23 cellular contexts compared by ENCODE assay signal in genomic region chr11:86495341-86495740, GRCh38.
A peak's percentile ranks its signal among the peaks of the same experiment; 100 is the strongest.
DNase-seq lines count a peak whose midpoint lies in the region; ATAC-seq and TF ChIP-seq lines count a peak whose summit lies in the region.
"Had no signal": no experiment of that assay in that cellular context is flagged by ENCODE, and none has a peak within 500 bp of the region (broad histone marks: within the 10 kb centered on the region; RNA-seq: fewer than 3 reads in every experiment).

No MANE protein-coding gene starts in this region.

- TF ChIP-seq CTCF in osteocyte (IDR thresholded peaks at IDR 0.05), result no peak

- H3K27ac Mint-ChIP-seq in osteocyte (ENCODE audit: unreplicated experiment), result peak overlapping the region; percentile 48
- H3K27ac Mint-ChIP-seq: CD8-positive, alpha-beta memory T cell; H9 had no signal

- no peaks in the 10 kb centered on the region for H3K9me3 Mint-ChIP-seq in osteocyte (ENCODE audit: unreplicated experiment)
- H3K9me3 Mint-ChIP-seq: CD14-positive monocyte, GM23338, H9 had no signal

- H3K4me3 Mint-ChIP-seq in osteocyte (ENCODE audit: unreplicated experiment), result no peak overlapping the region
- H3K4me3 Mint-ChIP-seq: CD14-positive monocyte; CD8-positive, alpha-beta memory T cell; GM23338; H9 had no signal

- no peaks in the 10 kb centered on the region for H3K36me3 Mint-ChIP-seq in osteocyte (ENCODE audit: unreplicated experiment)
- H3K36me3 Mint-ChIP-seq: CD14-positive monocyte; CD8-positive, alpha-beta memory T cell had no signal

- ATAC-seq in HG03175 (IDR thresholded peaks at IDR 0.05; ENCODE audit: unreplicated experiment) (no peak), GM19328 (IDR thresholded peaks at IDR 0.05; ENCODE audit: unreplicated experiment) (no peak), GM21619 (IDR thresholded peaks at IDR 0.05; ENCODE audit: unreplicated experiment) (no peak)
- ATAC-seq: A549, GM23338 had no signal

- peaks cover 68% of the 10 kb centered on the region for H3K4me1 Mint-ChIP-seq in osteocyte (ENCODE audit: unreplicated experiment)
- H3K4me1 Mint-ChIP-seq: CD14-positive monocyte; CD8-positive, alpha-beta memory T cell had no signal

- H3K27me3 Mint-ChIP-seq in osteocyte (ENCODE audit: unreplicated experiment), result no peaks in the 10 kb centered on the region

- DNase-seq in EH (ENCODE audit: low read depth) (peak; percentile 53), RPMI7951 (ENCODE audit: low read depth) (peak; percentile 39), fibroblast of gingiva (ENCODE audit: low read depth) (peak; percentile 63), osteocyte (ENCODE audit: extremely low spot score, unreplicated experiment) (no peak)
- DNase-seq: BE2C; CD8-positive, alpha-beta memory T cell; DMS 273 treated with DMSO at 0.1 percent for 48 hours; DMS79; H9; Karpas-422; NCI-H1092 treated with DMSO at 0.1 percent for 48 hours; NCI-H1436 treated with DMSO at 0.1 percent for 48 hours; NCI-H1930; NCI-H526; PC-9; Right ventricle myocardium superior; RPMI8226 had no signal
